ENCODE assay signal across 8 cellular contexts in genomic region chr4:77156912-77157858, GRCh38. TPM values are rescaled to one million over a fixed set of nuclear protein-coding genes. Genes with fewer than 3 reads are reported as not detected.
DNase-seq lines count a peak whose midpoint lies in the region; ATAC-seq and TF ChIP-seq lines count a peak whose summit lies in the region.

Gene CCNG2, plus strand, starts transcription at chr4:77157207. Its CDS starts 1,326 bp downstream, at chr4:77158533.

- H3K9me3 Mint-ChIP-seq in T-helper 1 cell treated with Interleukin-12 subunit alpha and Interleukin-12 subunit beta and Interleukin-4 antibody, amounts not matched to agents 30 μg/mL and 1 μg/mL, for 36 hours: no peaks in the 10 kb centered on the region

- H3K4me1 ChIP-seq in right cardiac atrium (ENCODE audit: control insufficient read depth, insufficient read depth, low read length) (no peaks in the 10 kb centered on the region), aorta (ENCODE audit: control insufficient read depth in 1 of 2, insufficient read depth in 2 of 2, low read length in 2 of 2) (no peaks in the 10 kb centered on the region)

- DNase-seq in GM06990 (ENCODE audit: extremely low read depth, insufficient read length): peak; percentile 96
- DNase-seq in HFF-Myc (ENCODE audit: extremely low read depth, low read depth): no peak
- DNase-seq in NCI-H1092 treated with DMSO at 0.1 percent for 48 hours (lab: John Stamatoyannopoulos, UW): peak; percentile 97
- DNase-seq in amniotic stem cell (lab: John Stamatoyannopoulos, UW): peak; percentile 87
- DNase-seq in right cardiac atrium: peak; percentile 88 to 95 (median 92)
- DNase-seq in retina: peak; percentile 99
- peak; percentile 94 for DNase-seq in aorta

- H3K27ac ChIP-seq in right cardiac atrium (ENCODE audit: low read length) (peak within 1 kb of the TSS; percentile 88), aorta (ENCODE audit: low read depth in 1 of 2, low read length in 2 of 2) (peak within 1 kb of the TSS; percentile 17 to 84)

- H3K27me3 Mint-ChIP-seq in T-helper 1 cell treated with Interleukin-12 subunit alpha and Interleukin-12 subunit beta and Interleukin-4 antibody, amounts not matched to agents 30 μg/mL and 1 μg/mL, for 36 hours (ENCODE audit: low read depth): no peaks in the 10 kb centered on the region

- H3K4me1 Mint-ChIP-seq in T-helper 1 cell treated with Interleukin-12 subunit alpha and Interleukin-12 subunit beta and Interleukin-4 antibody, amounts not matched to agents 30 μg/mL and 1 μg/mL, for 36 hours (ENCODE audit: low read depth): peaks cover 31% of the 10 kb centered on the region

- H3K4me3 Mint-ChIP-seq in T-helper 1 cell treated with Interleukin-12 subunit alpha and Interleukin-12 subunit beta and Interleukin-4 antibody, amounts not matched to agents 30 μg/mL and 1 μg/mL, for 36 hours: peak within 1 kb of the TSS; percentile 98

- TF ChIP-seq CTCF in GM06990 (IDR thresholded peaks at IDR 0.05; ENCODE audit: insufficient read depth, low read length, poor library complexity, severe bottlenecking) (no peak), HFF-Myc (IDR thresholded peaks at IDR 0.05; ENCODE audit: low read depth, low read length, missing control alignments) (no peak)

- ATAC-seq in right cardiac atrium: peak; percentile 54 to 60
- ATAC-seq in aorta (ENCODE audit: low FRiP score): peak; percentile 89

- H3K27me3 ChIP-seq in GM06990 (replicated peaks; ENCODE audit: control insufficient read depth, insufficient read depth, low read length): no peaks in the 10 kb centered on the region
- no peaks in the 10 kb centered on the region for H3K27me3 ChIP-seq in right cardiac atrium (ENCODE audit: control insufficient read depth, insufficient read depth)
- H3K27me3 ChIP-seq in aorta (ENCODE audit: control insufficient read depth in 1 of 2, insufficient read depth in 2 of 2, low read length in 1 of 2): no peaks in the 10 kb centered on the region

- H3K9me3 ChIP-seq in right cardiac atrium (ENCODE audit: control insufficient read depth, low read length): no peaks in the 10 kb centered on the region
- H3K9me3 ChIP-seq in aorta (ENCODE audit: control insufficient read depth, low read length): no peaks in the 10 kb centered on the region

- under 1% methylated on average over 94 of the region's 94 CpGs for WGBS in right cardiac atrium
- WGBS in aorta, 2 donors: 1% methylated on average over 67 to 94 of the region's 94 CpGs

- peaks cover 3% of the 10 kb centered on the region for H3K36me3 ChIP-seq in GM06990 (ENCODE audit: control insufficient read depth, insufficient read depth, low read length)
- no peaks in the 10 kb centered on the region for H3K36me3 ChIP-seq in aorta (ENCODE audit: control insufficient read depth in 1 of 2, insufficient read depth in 2 of 2, low read length in 1 of 2)

- H3K4me3 ChIP-seq in GM06990 (replicated peaks; ENCODE audit: low read depth, low read length) (peak within 1 kb of the TSS; percentile 97), HFF-Myc (replicated peaks; ENCODE audit: low read depth, low read length) (peak within 1 kb of the TSS; percentile 94), right cardiac atrium (ENCODE audit: low read length) (peak within 1 kb of the TSS; percentile 86), aorta (ENCODE audit: low read length in 2 of 2) (peak within 1 kb of the TSS; percentile 82 to 95)

- H3K27ac Mint-ChIP-seq in T-helper 1 cell treated with Interleukin-12 subunit alpha and Interleukin-12 subunit beta and Interleukin-4 antibody, amounts not matched to agents 30 μg/mL and 1 μg/mL, for 36 hours: peak within 1 kb of the TSS; percentile 97

- intact Hi-C loops in right cardiac atrium (cut with DNase I) (loop anchor here in 2 of 4 donors (10.0 kb wide), 2 partner anchors 52 to 82 kb away; partner anchors contain the start of gene CCNI (in 2 of the 2)), aorta (cut with DNase I) (loop anchor here (2.0 to 5.0 kb wide), 3 partner anchors 52 to 80 kb away; partner anchors contain the start of gene CCNI (in 1 of the 2))

- peaks cover 18% of the 10 kb centered on the region for H3K36me3 Mint-ChIP-seq in T-helper 1 cell treated with Interleukin-12 subunit alpha and Interleukin-12 subunit beta and Interleukin-4 antibody, amounts not matched to agents 30 μg/mL and 1 μg/mL, for 36 hours (ENCODE audit: low read depth)

RNA-seq across cellular contexts. Expression of gene CCNG2, which starts in this region (rescaled TPM):
- total RNA-seq in right cardiac atrium: 10 to 100 TPM in 3 of 4 donors, 1 to 10 TPM in 1; 5.6 to 15.4 (median 12.0) TPM
- 5.4 TPM for polyA plus RNA-seq in right cardiac atrium
- total RNA-seq in aorta: 10 to 100 TPM; 54.2 to 57.5 TPM
- 10 to 100 TPM; 28.8 to 30.9 TPM for polyA plus RNA-seq in aorta
